In the genomic region with DNA sequence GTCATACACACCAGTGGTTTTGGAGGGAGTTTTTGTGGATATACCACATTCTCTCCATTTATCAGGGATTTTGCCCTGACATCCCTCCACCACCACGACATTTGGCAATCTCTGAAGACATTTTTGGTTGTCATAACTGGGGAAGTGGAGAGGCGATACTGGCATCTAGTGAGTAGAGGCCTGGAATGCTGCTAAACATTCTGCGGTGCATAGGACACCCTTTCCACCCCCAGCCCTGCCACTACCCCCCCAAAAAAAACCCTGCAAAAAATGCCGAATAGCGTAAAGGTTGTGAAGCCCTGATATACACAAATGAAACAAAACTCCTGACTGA, we compare ENCODE assay signal across 7 cellular contexts. TPM values are rescaled to one million over a fixed set of nuclear protein-coding genes. Genes with fewer than 3 reads are reported as not detected.
DNase-seq lines count a peak whose midpoint lies in the region; ATAC-seq and TF ChIP-seq lines count a peak whose summit lies in the region.

No MANE protein-coding gene starts in this region.

- peaks cover 25% of the 10 kb centered on the region for H3K4me1 ChIP-seq in HUES6 (ENCODE audit: control insufficient read depth, insufficient read depth, low read length)
- peaks cover 3% of the 10 kb centered on the region for H3K4me1 ChIP-seq in right cardiac atrium (ENCODE audit: control insufficient read depth, insufficient read depth, low read length)
- no peaks in the 10 kb centered on the region for H3K4me1 ChIP-seq in smooth muscle cell (ENCODE audit: low read depth)

- H2AFZ ChIP-seq in smooth muscle cell (ENCODE audit: low read depth): peak overlapping the region; percentile 92

- H3K27ac ChIP-seq in HUES6 (ENCODE audit: low read depth, low read length): no peak overlapping the region
- H3K27ac ChIP-seq in right cardiac atrium (ENCODE audit: low read length): no peak overlapping the region
- peak overlapping the region; percentile 83 for H3K27ac ChIP-seq in smooth muscle cell (ENCODE audit: low read depth)

- H3K4me3 ChIP-seq in HUES6 (ENCODE audit: low read depth, low read length) (peak overlapping the region; percentile 85), right cardiac atrium (ENCODE audit: low read length) (peak overlapping the region; percentile 100), smooth muscle cell (peak overlapping the region; percentile 96)

- intact Hi-C loops in activated T-helper 1 cell treated with anti-CD3 and anti-CD28 coated beads, Interleukin-12 subunit alpha, Interleukin-12 subunit beta, Interleukin-2, Interleukin-4 antibody, amounts not matched to agents 30 ng/mL and 10 ng/mL and 1 ng/mL, durations not matched to agents 14 hours and 24 hours and 36 hours (cut with micrococcal nuclease): loop anchor here (1.0 kb wide), 7 partner anchors 11 to 159 kb away; partner anchors contain the start of genes HPS4, SRRD and TFIP11
- intact Hi-C loops in right cardiac atrium (cut with DNase I): loop anchor here in 1 of 4 donors (5.0 kb wide), 1 partner anchor 88 kb away; no protein-coding TSS in a partner anchor

- DNase-seq in activated T-helper 1 cell treated with anti-CD3 and anti-CD28 coated beads, Interleukin-12 subunit alpha, Interleukin-12 subunit beta, Interleukin-2, Interleukin-4 antibody, amounts not matched to agents 30 ng/mL and 10 ng/mL and 1 ng/mL, durations not matched to agents 14 hours and 24 hours and 36 hours (ENCODE audit: low spot score): no peak
- DNase-seq in right cardiac atrium (no peak), smooth muscle cell (lab: John Stamatoyannopoulos, UW; ENCODE audit: unreplicated experiment) (no peak), GM10248 (ENCODE audit: extremely low spot score) (no peak), SHP77 treated with DMSO at 0.1 percent for 48 hours (lab: John Stamatoyannopoulos, UW) (no peak)

- H3K36me3 Mint-ChIP-seq in activated T-helper 1 cell treated with anti-CD3 and anti-CD28 coated beads, Interleukin-12 subunit alpha, Interleukin-12 subunit beta, Interleukin-2, Interleukin-4 antibody, amounts not matched to agents 30 ng/mL and 10 ng/mL and 1 ng/mL, durations not matched to agents 14 hours and 24 hours and 36 hours (ENCODE audit: low read depth): peaks cover 9% of the 10 kb centered on the region

- H3K27me3 ChIP-seq in HUES6 (ENCODE audit: control insufficient read depth, insufficient read depth, low read length): no peaks in the 10 kb centered on the region
- H3K27me3 ChIP-seq in right cardiac atrium (ENCODE audit: control insufficient read depth, insufficient read depth): no peaks in the 10 kb centered on the region
- H3K27me3 ChIP-seq in smooth muscle cell (ENCODE audit: low read depth): no peaks in the 10 kb centered on the region

- H4K20me1 ChIP-seq in smooth muscle cell (ENCODE audit: low read depth): peaks cover 1% of the 10 kb centered on the region

- TF ChIP-seq CTCF in smooth muscle cell (IDR thresholded peaks at IDR 0.05; ENCODE audit: borderline replicate concordance, insufficient read depth, poor library complexity, severe bottlenecking) (no peak), GM10248 (IDR thresholded peaks at IDR 0.05; ENCODE audit: control extremely low read depth, extremely low read depth, low read depth, missing control alignments) (no peak)

- CTCF ChIA-PET in GM10248 (lab: Yijun Ruan, JAX): no interaction called here

- H3K27me3 Mint-ChIP-seq in activated T-helper 1 cell treated with anti-CD3 and anti-CD28 coated beads, Interleukin-12 subunit alpha, Interleukin-12 subunit beta, Interleukin-2, Interleukin-4 antibody, amounts not matched to agents 30 ng/mL and 10 ng/mL and 1 ng/mL, durations not matched to agents 14 hours and 24 hours and 36 hours (ENCODE audit: insufficient read depth): no peaks in the 10 kb centered on the region

- H3K9ac ChIP-seq in HUES6 (ENCODE audit: low read length): peak overlapping the region; percentile 62
- H3K9ac ChIP-seq in smooth muscle cell (ENCODE audit: low read depth): peak overlapping the region; percentile 76

- H3K9me3 ChIP-seq in HUES6 (ENCODE audit: control insufficient read depth, insufficient read depth, low read depth, low read length) (peaks cover 3% of the 10 kb centered on the region; the same call in 1 of the 2 replicates), right cardiac atrium (ENCODE audit: control insufficient read depth, low read length) (no peaks in the 10 kb centered on the region), smooth muscle cell (replicated peaks; ENCODE audit: low read depth) (no peaks in the 10 kb centered on the region)

- H3F3A ChIP-seq in smooth muscle cell (ENCODE audit: low read depth): peaks cover 13% of the 10 kb centered on the region

- H3K4me2 ChIP-seq in smooth muscle cell: peak overlapping the region; percentile 99

- WGBS in right cardiac atrium: 32% methylated on average over 5 of the region's 5 CpGs
- 64% methylated on average over 5 of the region's 5 CpGs for WGBS in smooth muscle cell (ENCODE audit: low lambda C conversion rate)

- no peaks in the 10 kb centered on the region for H3K9me3 Mint-ChIP-seq in activated T-helper 1 cell treated with anti-CD3 and anti-CD28 coated beads, Interleukin-12 subunit alpha, Interleukin-12 subunit beta, Interleukin-2, Interleukin-4 antibody, amounts not matched to agents 30 ng/mL and 10 ng/mL and 1 ng/mL, durations not matched to agents 14 hours and 24 hours and 36 hours

- ATAC-seq in right cardiac atrium: peak; percentile 13 to 15
- ATAC-seq in HG02981 (IDR thresholded peaks at IDR 0.05; ENCODE audit: unreplicated experiment): no peak

- H3K36me3 ChIP-seq in HUES6 (ENCODE audit: control insufficient read depth, insufficient read depth, low read length) (peaks cover 16% of the 10 kb centered on the region), smooth muscle cell (ENCODE audit: low read depth) (no peaks in the 10 kb centered on the region)

- peak overlapping the region; percentile 95 for H3K4me3 Mint-ChIP-seq in activated T-helper 1 cell treated with anti-CD3 and anti-CD28 coated beads, Interleukin-12 subunit alpha, Interleukin-12 subunit beta, Interleukin-2, Interleukin-4 antibody, amounts not matched to agents 30 ng/mL and 10 ng/mL and 1 ng/mL, durations not matched to agents 14 hours and 24 hours and 36 hours

- peaks cover 75% of the 10 kb centered on the region for H3K4me1 Mint-ChIP-seq in activated T-helper 1 cell treated with anti-CD3 and anti-CD28 coated beads, Interleukin-12 subunit alpha, Interleukin-12 subunit beta, Interleukin-2, Interleukin-4 antibody, amounts not matched to agents 30 ng/mL and 10 ng/mL and 1 ng/mL, durations not matched to agents 14 hours and 24 hours and 36 hours (ENCODE audit: low read depth)

- peak overlapping the region; percentile 94 for H3K27ac Mint-ChIP-seq in activated T-helper 1 cell treated with anti-CD3 and anti-CD28 coated beads, Interleukin-12 subunit alpha, Interleukin-12 subunit beta, Interleukin-2, Interleukin-4 antibody, amounts not matched to agents 30 ng/mL and 10 ng/mL and 1 ng/mL, durations not matched to agents 14 hours and 24 hours and 36 hours

- POLR2A ChIA-PET in GM10248 (lab: Yijun Ruan, JAX): no interaction called here

- H3K79me2 ChIP-seq in smooth muscle cell (ENCODE audit: low read depth): peaks cover 28% of the 10 kb centered on the region

RNA-seq across cellular contexts. Expression of gene TPST2, which starts 0.6 kb away (rescaled TPM):
- 36.1 and 37.0 TPM in 2 replicates for total RNA-seq in activated T-helper 1 cell treated with anti-CD3 and anti-CD28 coated beads, Interleukin-12 subunit alpha, Interleukin-12 subunit beta, Interleukin-2, Interleukin-4 antibody, amounts not matched to agents 30 ng/mL and 10 ng/mL and 1 ng/mL, durations not matched to agents 14 hours and 24 hours and 36 hours
- total RNA-seq in right cardiac atrium: 10 to 100 TPM; 30.5 to 55.2 (median 36.9) TPM
- polyA plus RNA-seq in right cardiac atrium: 27.6 TPM
- 44.1 and 44.8 TPM in 2 replicates for total RNA-seq in smooth muscle cell
- 48.5 and 50.2 TPM in 2 replicates for polyA plus RNA-seq in smooth muscle cell

RNA-seq across cellular contexts. Expression of gene CRYBB1, which starts 27.3 kb away (rescaled TPM):
- total RNA-seq in activated T-helper 1 cell treated with anti-CD3 and anti-CD28 coated beads, Interleukin-12 subunit alpha, Interleukin-12 subunit beta, Interleukin-2, Interleukin-4 antibody, amounts not matched to agents 30 ng/mL and 10 ng/mL and 1 ng/mL, durations not matched to agents 14 hours and 24 hours and 36 hours: not detected in 2 replicates
- total RNA-seq in right cardiac atrium: 1 to 10 TPM in 2 of 4 donors, under 1 TPM in 2; 0.48 to 1.3 (median 0.99) TPM
- polyA plus RNA-seq in right cardiac atrium: 0.25 TPM
- total RNA-seq in smooth muscle cell: 0.27 TPM in 1 of 2 replicates, not detected in the other
- polyA plus RNA-seq in smooth muscle cell: not detected in 2 replicates

RNA-seq across cellular contexts. Expression of gene CRYBA4, which starts 31.3 kb away (rescaled TPM):
- not detected in 2 replicates for total RNA-seq in activated T-helper 1 cell treated with anti-CD3 and anti-CD28 coated beads, Interleukin-12 subunit alpha, Interleukin-12 subunit beta, Interleukin-2, Interleukin-4 antibody, amounts not matched to agents 30 ng/mL and 10 ng/mL and 1 ng/mL, durations not matched to agents 14 hours and 24 hours and 36 hours
- not detected for total RNA-seq in right cardiac atrium
- polyA plus RNA-seq in right cardiac atrium: not detected
- total RNA-seq in smooth muscle cell: 4.9 TPM in 1 of 2 replicates, not detected in the other
- 1.1 and 1.8 TPM in 2 replicates for polyA plus RNA-seq in smooth muscle cell
